In genomic region chr9:6412572-6413364, GRCh38 we compare ENCODE assay signal across 1 cellular context.
TF ChIP-seq lines count a peak whose summit lies in the region.

TSS of gene UHRF2 (plus strand) at chr9:6413199. CDS start at chr9:6413491, 292 bp downstream.

TF ChIP-seq in HepG2, 621 proteins besides CTCF, POLR2A, EP300 and RAD21 (continued from another document and continues in another):
- TF ChIP-seq ZNF503 (CRISPR knock-in tag; IDR thresholded peaks at IDR 0.05) (peak; percentile 81), ZBTB14 (CRISPR knock-in tag; IDR thresholded peaks at IDR 0.05) (peak; percentile 59; the same call in 1 of the 2 replicates), ZNF781 (CRISPR knock-in tag; IDR thresholded peaks at IDR 0.05; ENCODE audit: borderline replicate concordance, not compliant biosample characterization) (no peak), FOSL1 (CRISPR knock-in tag; IDR thresholded peaks at IDR 0.05; ENCODE audit: borderline replicate concordance) (no peak), DNMT1 (CRISPR knock-in tag; IDR thresholded peaks at IDR 0.05) (no peak), ZBTB39 (CRISPR knock-in tag; IDR thresholded peaks at IDR 0.05) (no peak; the same call in 1 of the 2 replicates), ZNF335 (CRISPR knock-in tag; IDR thresholded peaks at IDR 0.05) (no peak), REPIN1 (CRISPR knock-in tag; IDR thresholded peaks at IDR 0.05; ENCODE audit: borderline replicate concordance, low read depth) (peak; percentile 69; the same call in 1 of the 2 replicates), CBX1 (IDR thresholded peaks at IDR 0.05; ENCODE audit: low read depth) (no peak), RARA (CRISPR knock-in tag; IDR thresholded peaks at IDR 0.05) (no peak), ZSCAN9 (CRISPR knock-in tag; IDR thresholded peaks at IDR 0.05; ENCODE audit: borderline replicate concordance) (0 out of 2 replicates have a peak, but pooled peaks have one; percentile 46), ZNF772 (CRISPR knock-in tag; IDR thresholded peaks at IDR 0.05) (no peak; the same call in none of the 2 replicates), ZFP90 (CRISPR knock-in tag; IDR thresholded peaks at IDR 0.05; ENCODE audit: borderline replicate concordance) (no peak), YEATS2 (CRISPR knock-in tag; IDR thresholded peaks at IDR 0.05; ENCODE audit: borderline replicate concordance) (peak; percentile 93), PRMT3 (CRISPR knock-in tag; IDR thresholded peaks at IDR 0.05; ENCODE audit: borderline replicate concordance, low read depth) (no peak), ZNF180 (CRISPR knock-in tag; IDR thresholded peaks at IDR 0.05; ENCODE audit: borderline replicate concordance, low read depth) (no peak), MIXL1 (CRISPR knock-in tag; IDR thresholded peaks at IDR 0.05) (0 out of 2 replicates have a peak, but pooled peaks have one; percentile 8), ZNF224 (CRISPR knock-in tag; IDR thresholded peaks at IDR 0.05) (no peak), TEAD3 (CRISPR knock-in tag; optimal IDR thresholded peaks at IDR 0.05; ENCODE audit: borderline replicate concordance) (no peak), HNRNPUL1 (IDR thresholded peaks at IDR 0.05; ENCODE audit: low read depth, low read length) (no peak), ZKSCAN8 (CRISPR knock-in tag; IDR thresholded peaks at IDR 0.05; ENCODE audit: borderline replicate concordance) (no peak), NFKBIZ (CRISPR knock-in tag; IDR thresholded peaks at IDR 0.05) (no peak), FOXA1 (IDR thresholded peaks at IDR 0.05) (no peak), FOXA1 (CRISPR knock-in tag; IDR thresholded peaks at IDR 0.05) (peak; percentile 92), ZFAT (CRISPR knock-in tag; conservative IDR thresholded peaks at IDR 0.05) (0 out of 2 replicates have a peak, but pooled peaks have one; percentile 16), ZBTB33 (CRISPR knock-in tag; IDR thresholded peaks at IDR 0.05) (peak; percentile 84), MTF2 (CRISPR knock-in tag; IDR thresholded peaks at IDR 0.05; ENCODE audit: borderline replicate concordance) (peak; percentile 20; the same call in 1 of the 2 replicates), ZFX (CRISPR knock-in tag; IDR thresholded peaks at IDR 0.05; ENCODE audit: low read depth) (peak; percentile 90), EHMT2 (IDR thresholded peaks at IDR 0.05; ENCODE audit: borderline replicate concordance, low read depth, low read length) (peak; percentile 35; the same call in 1 of the 2 replicates), THYN1 (CRISPR knock-in tag; IDR thresholded peaks at IDR 0.05; ENCODE audit: borderline replicate concordance, low read depth) (no peak), NR0B2 (CRISPR knock-in tag; IDR thresholded peaks at IDR 0.05) (peak; percentile 37; the same call in 1 of the 2 replicates), RFX1 (IDR thresholded peaks at IDR 0.05) (no peak), ZSCAN25 (CRISPR knock-in tag; IDR thresholded peaks at IDR 0.05) (no peak), TARDBP (CRISPR knock-in tag; IDR thresholded peaks at IDR 0.05) (peak; percentile 79; the same call in 1 of the 2 replicates), SMAD9 (CRISPR knock-in tag; IDR thresholded peaks at IDR 0.05) (no peak), ARID2 (CRISPR knock-in tag; IDR thresholded peaks at IDR 0.05; ENCODE audit: borderline replicate concordance) (0 out of 2 replicates have a peak, but pooled peaks have one; percentile 64), NR2C2 (CRISPR knock-in tag; IDR thresholded peaks at IDR 0.05; ENCODE audit: borderline replicate concordance) (peak; percentile 86), ZBTB20 (CRISPR knock-in tag; IDR thresholded peaks at IDR 0.05; ENCODE audit: borderline replicate concordance, low read depth) (peak; percentile 36; the same call in 1 of the 2 replicates), TBX3 (IDR thresholded peaks at IDR 0.05; ENCODE audit: borderline replicate concordance) (no peak), RBM22 (optimal IDR thresholded peaks at IDR 0.05; ENCODE audit: low read length) (no peak), THAP9 (CRISPR knock-in tag; IDR thresholded peaks at IDR 0.05; ENCODE audit: borderline replicate concordance) (peak; percentile 64; the same call in 1 of the 2 replicates), ZBTB38 (CRISPR knock-in tag; IDR thresholded peaks at IDR 0.05) (no peak), ZZZ3 (CRISPR knock-in tag; IDR thresholded peaks at IDR 0.05; ENCODE audit: borderline replicate concordance) (no peak; the same call in 1 of the 2 replicates), GFI1 (CRISPR knock-in tag; IDR thresholded peaks at IDR 0.05; ENCODE audit: borderline replicate concordance) (no peak), ZNF687 (CRISPR knock-in tag; IDR thresholded peaks at IDR 0.05) (peak; percentile 76), RORA (CRISPR knock-in tag; IDR thresholded peaks at IDR 0.05) (no peak), CHD2 (IDR thresholded peaks at IDR 0.05; ENCODE audit: low read depth, low read length) (peak; percentile 100)
- TF ChIP-seq, protein P1, sequence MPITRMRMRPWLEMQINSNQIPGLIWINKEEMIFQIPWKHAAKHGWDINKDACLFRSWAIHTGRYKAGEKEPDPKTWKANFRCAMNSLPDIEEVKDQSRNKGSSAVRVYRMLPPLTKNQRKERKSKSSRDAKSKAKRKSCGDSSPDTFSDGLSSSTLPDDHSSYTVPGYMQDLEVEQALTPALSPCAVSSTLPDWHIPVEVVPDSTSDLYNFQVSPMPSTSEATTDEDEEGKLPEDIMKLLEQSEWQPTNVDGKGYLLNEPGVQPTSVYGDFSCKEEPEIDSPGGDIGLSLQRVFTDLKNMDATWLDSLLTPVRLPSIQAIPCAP (CRISPR knock-in tag; IDR thresholded peaks at IDR 0.05; ENCODE audit: low read depth), result no peak
- TF ChIP-seq, protein P2, sequence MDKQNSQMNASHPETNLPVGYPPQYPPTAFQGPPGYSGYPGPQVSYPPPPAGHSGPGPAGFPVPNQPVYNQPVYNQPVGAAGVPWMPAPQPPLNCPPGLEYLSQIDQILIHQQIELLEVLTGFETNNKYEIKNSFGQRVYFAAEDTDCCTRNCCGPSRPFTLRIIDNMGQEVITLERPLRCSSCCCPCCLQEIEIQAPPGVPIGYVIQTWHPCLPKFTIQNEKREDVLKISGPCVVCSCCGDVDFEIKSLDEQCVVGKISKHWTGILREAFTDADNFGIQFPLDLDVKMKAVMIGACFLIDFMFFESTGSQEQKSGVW (CRISPR knock-in tag; IDR thresholded peaks at IDR 0.05; ENCODE audit: borderline replicate concordance), result no peak
